In the genomic region with DNA sequence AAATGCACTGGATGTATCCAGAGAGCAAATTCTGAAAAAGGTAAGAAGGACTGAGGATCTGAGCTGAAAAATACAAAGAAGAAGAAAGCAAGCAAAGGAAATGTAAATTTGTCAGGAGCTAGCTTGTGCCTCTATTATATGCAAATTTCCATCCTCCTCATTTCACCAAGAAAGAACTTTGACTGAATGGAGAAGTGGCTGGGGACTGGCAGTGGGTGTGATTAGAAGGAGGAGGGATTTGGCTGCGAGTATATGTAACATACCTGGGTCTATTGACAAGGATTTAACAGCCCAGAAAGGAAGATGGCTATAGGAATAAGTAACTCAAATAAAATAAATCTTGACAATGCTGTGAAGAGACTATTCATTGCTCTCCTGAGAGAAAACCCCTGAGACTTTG, we compare ENCODE assay signal across 8 cellular contexts. TPM values are rescaled to one million over a fixed set of nuclear protein-coding genes. Genes with fewer than 3 reads are reported as not detected.
"Had no signal": no experiment of that assay in that cellular context is flagged by ENCODE, and none has a peak within 500 bp of the region (broad histone marks: within the 10 kb centered on the region; RNA-seq: fewer than 3 reads in every experiment).

No MANE protein-coding gene starts in this region.

- H3K9ac ChIP-seq: GM23248 had no signal

- H3K4me1 ChIP-seq: HAP-1 had no signal

- DNase-seq: GM23248, GOT3, H7, H9, HCEC 1CT, HFFc6 had no signal

- H3K4me2 ChIP-seq: GM23338 had no signal

- H3K4me3 ChIP-seq: GM23248, GM23338, HAP-1 had no signal

- H3K36me3 ChIP-seq: HAP-1 had no signal

- H3K27ac ChIP-seq: GM23248 had no signal

RNA-seq across cellular contexts. Expression of gene RIT2, which starts 19.4 kb away (rescaled TPM):
- polyA plus RNA-seq: GM23248 had no signal
